ENCODE assay signal across 1 cellular context in the genomic region with DNA sequence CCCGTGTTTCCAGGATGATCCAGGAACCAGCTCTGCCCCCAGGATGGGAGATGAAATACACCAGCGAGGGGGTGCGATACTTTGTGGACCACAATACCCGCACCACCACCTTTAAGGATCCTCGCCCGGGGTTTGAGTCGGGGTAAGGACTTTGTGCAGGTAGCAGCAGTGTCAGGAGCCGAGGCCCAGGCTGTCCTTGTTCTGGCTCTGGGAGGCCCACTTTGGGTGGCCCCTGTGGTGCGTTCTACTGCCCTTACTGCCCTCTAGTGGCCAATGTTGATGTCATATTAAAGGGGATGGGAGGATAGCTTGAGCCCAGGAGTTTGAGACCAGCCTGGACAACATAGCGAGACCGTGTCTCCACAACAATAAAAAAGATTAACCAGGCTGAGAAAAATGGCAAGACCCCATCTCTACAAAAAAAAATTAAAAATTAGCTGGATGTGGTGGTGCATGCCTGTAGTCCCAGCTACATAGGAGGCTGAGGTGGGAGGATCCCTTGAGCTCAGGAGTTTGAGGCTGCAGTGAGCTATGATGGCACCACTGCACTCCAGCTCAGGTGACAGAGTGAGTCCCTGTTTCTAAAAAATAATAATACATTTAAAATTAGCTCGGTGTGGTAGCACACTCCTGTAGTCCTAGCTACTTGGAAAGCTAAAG.
TF ChIP-seq lines count a peak whose summit lies in the region.

No MANE protein-coding gene starts in this region.

TF ChIP-seq in HepG2, 621 proteins besides CTCF, POLR2A, EP300 and RAD21 (continued from another document and continues in another):
- TF ChIP-seq, protein P1, sequence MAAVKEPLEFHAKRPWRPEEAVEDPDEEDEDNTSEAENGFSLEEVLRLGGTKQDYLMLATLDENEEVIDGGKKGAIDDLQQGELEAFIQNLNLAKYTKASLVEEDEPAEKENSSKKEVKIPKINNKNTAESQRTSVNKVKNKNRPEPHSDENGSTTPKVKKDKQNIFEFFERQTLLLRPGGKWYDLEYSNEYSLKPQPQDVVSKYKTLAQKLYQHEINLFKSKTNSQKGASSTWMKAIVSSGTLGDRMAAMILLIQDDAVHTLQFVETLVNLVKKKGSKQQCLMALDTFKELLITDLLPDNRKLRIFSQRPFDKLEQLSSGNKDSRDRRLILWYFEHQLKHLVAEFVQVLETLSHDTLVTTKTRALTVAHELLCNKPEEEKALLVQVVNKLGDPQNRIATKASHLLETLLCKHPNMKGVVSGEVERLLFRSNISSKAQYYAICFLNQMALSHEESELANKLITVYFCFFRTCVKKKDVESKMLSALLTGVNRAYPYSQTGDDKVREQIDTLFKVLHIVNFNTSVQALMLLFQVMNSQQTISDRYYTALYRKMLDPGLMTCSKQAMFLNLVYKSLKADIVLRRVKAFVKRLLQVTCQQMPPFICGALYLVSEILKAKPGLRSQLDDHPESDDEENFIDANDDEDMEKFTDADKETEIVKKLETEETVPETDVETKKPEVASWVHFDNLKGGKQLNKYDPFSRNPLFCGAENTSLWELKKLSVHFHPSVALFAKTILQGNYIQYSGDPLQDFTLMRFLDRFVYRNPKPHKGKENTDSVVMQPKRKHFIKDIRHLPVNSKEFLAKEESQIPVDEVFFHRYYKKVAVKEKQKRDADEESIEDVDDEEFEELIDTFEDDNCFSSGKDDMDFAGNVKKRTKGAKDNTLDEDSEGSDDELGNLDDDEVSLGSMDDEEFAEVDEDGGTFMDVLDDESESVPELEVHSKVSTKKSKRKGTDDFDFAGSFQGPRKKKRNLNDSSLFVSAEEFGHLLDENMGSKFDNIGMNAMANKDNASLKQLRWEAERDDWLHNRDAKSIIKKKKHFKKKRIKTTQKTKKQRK (IDR thresholded peaks at IDR 0.05; ENCODE audit: low read length) = no peak
- TF ChIP-seq ZNF691 (CRISPR knock-in tag; IDR thresholded peaks at IDR 0.05; ENCODE audit: borderline replicate concordance, low read depth) (no peak), ZNF883 (CRISPR knock-in tag; IDR thresholded peaks at IDR 0.05; ENCODE audit: not compliant biosample characterization) (peak; percentile 24), MEIS1 (CRISPR knock-in tag; IDR thresholded peaks at IDR 0.05; ENCODE audit: borderline replicate concordance) (no peak), ZNF768 (CRISPR knock-in tag; IDR thresholded peaks at IDR 0.05) (no peak), ZFX (CRISPR knock-in tag; IDR thresholded peaks at IDR 0.05; ENCODE audit: low read depth) (peak; percentile 59), MED8 (CRISPR knock-in tag; IDR thresholded peaks at IDR 0.05; ENCODE audit: insufficient replicate concordance) (no peak), MLX (CRISPR knock-in tag; IDR thresholded peaks at IDR 0.05) (no peak), HNF1B (CRISPR knock-in tag; IDR thresholded peaks at IDR 0.05) (peak; percentile 70; the same call in 1 of the 2 replicates), TAF1 (CRISPR knock-in tag; IDR thresholded peaks at IDR 0.05) (no peak), ZNF354B (CRISPR knock-in tag; IDR thresholded peaks at IDR 0.05) (no peak), MTF1 (CRISPR knock-in tag; IDR thresholded peaks at IDR 0.05) (no peak), ZNF317 (CRISPR knock-in tag; IDR thresholded peaks at IDR 0.05) (no peak), SP4 (CRISPR knock-in tag; IDR thresholded peaks at IDR 0.05) (0 out of 2 replicates have a peak, but pooled peaks have one; percentile 37), ZNF674 (CRISPR knock-in tag; IDR thresholded peaks at IDR 0.05; ENCODE audit: low read depth) (no peak), ZNF296 (CRISPR knock-in tag; conservative IDR thresholded peaks at IDR 0.05) (no peak), NFE2L1 (CRISPR knock-in tag; IDR thresholded peaks at IDR 0.05; ENCODE audit: borderline replicate concordance) (no peak), STAG1 (CRISPR knock-in tag; IDR thresholded peaks at IDR 0.05) (peak; percentile 97), HES4 (CRISPR knock-in tag; IDR thresholded peaks at IDR 0.05; ENCODE audit: borderline replicate concordance) (no peak), SMARCC2 (IDR thresholded peaks at IDR 0.05) (no peak), ZMYM2 (CRISPR knock-in tag; IDR thresholded peaks at IDR 0.05) (no peak), ZNF547 (CRISPR knock-in tag; IDR thresholded peaks at IDR 0.05) (peak; percentile 77; the same call in 1 of the 2 replicates), ZNF740 (CRISPR knock-in tag; IDR thresholded peaks at IDR 0.05) (0 out of 2 replicates have a peak, but pooled peaks have one; percentile 34), ZBTB4 (CRISPR knock-in tag; IDR thresholded peaks at IDR 0.05; ENCODE audit: borderline replicate concordance) (0 out of 2 replicates have a peak, but pooled peaks have one; percentile 27), ZNF260 (CRISPR knock-in tag; IDR thresholded peaks at IDR 0.05; ENCODE audit: borderline replicate concordance, low read depth) (no peak), ZNF121 (CRISPR knock-in tag; IDR thresholded peaks at IDR 0.05) (peak; percentile 83; the same call in 1 of the 2 replicates), PRDM4 (CRISPR knock-in tag; IDR thresholded peaks at IDR 0.05; ENCODE audit: borderline replicate concordance) (no peak), REL (CRISPR knock-in tag; conservative IDR thresholded peaks at IDR 0.05) (no peak), ATM (IDR thresholded peaks at IDR 0.05; ENCODE audit: borderline replicate concordance) (no peak), DMAP1 (CRISPR knock-in tag; IDR thresholded peaks at IDR 0.05) (no peak), ZMYM3 (CRISPR knock-in tag; IDR thresholded peaks at IDR 0.05) (0 out of 2 replicates have a peak, but pooled peaks have one; percentile 30), PHF21A (CRISPR knock-in tag; IDR thresholded peaks at IDR 0.05) (no peak), LCORL (IDR thresholded peaks at IDR 0.05) (no peak), LCORL (CRISPR knock-in tag; IDR thresholded peaks at IDR 0.05) (peak; percentile 63; the same call in 1 of the 2 replicates)
- TF ChIP-seq, protein P2, sequence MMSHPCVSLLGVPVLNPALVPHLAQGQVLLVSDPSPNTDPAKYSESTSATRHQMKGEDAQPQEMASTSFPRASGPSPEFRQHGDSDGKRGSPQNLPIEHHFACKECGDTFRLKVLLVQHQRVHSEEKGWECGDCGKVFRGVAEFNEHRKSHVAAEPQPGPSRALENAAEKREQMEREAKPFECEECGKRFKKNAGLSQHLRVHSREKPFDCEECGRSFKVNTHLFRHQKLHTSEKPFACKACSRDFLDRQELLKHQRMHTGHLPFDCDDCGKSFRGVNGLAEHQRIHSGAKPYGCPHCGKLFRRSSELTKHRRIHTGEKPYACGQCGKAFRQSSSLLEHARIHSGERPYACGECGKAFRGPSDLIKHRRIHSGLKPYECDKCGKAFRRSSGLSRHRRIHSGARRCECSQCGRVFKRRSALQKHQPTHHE (CRISPR knock-in tag; IDR thresholded peaks at IDR 0.05; ENCODE audit: borderline replicate concordance) = no peak
- TF ChIP-seq, protein P3, sequence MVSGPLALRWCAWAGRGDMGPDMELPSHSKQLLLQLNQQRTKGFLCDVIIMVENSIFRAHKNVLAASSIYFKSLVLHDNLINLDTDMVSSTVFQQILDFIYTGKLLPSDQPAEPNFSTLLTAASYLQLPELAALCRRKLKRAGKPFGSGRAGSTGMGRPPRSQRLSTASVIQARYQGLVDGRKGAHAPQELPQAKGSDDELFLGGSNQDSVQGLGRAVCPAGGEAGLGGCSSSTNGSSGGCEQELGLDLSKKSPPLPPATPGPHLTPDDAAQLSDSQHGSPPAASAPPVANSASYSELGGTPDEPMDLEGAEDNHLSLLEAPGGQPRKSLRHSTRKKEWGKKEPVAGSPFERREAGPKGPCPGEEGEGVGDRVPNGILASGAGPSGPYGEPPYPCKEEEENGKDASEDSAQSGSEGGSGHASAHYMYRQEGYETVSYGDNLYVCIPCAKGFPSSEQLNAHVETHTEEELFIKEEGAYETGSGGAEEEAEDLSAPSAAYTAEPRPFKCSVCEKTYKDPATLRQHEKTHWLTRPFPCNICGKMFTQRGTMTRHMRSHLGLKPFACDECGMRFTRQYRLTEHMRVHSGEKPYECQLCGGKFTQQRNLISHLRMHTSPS (CRISPR knock-in tag; IDR thresholded peaks at IDR 0.05; ENCODE audit: low read depth) = no peak
- TF ChIP-seq, protein P4, sequence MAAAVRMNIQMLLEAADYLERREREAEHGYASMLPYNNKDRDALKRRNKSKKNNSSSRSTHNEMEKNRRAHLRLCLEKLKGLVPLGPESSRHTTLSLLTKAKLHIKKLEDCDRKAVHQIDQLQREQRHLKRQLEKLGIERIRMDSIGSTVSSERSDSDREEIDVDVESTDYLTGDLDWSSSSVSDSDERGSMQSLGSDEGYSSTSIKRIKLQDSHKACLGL (CRISPR knock-in tag; IDR thresholded peaks at IDR 0.05) = 0 out of 2 replicates have a peak, but pooled peaks have one; percentile 43
- TF ChIP-seq, protein P5, sequence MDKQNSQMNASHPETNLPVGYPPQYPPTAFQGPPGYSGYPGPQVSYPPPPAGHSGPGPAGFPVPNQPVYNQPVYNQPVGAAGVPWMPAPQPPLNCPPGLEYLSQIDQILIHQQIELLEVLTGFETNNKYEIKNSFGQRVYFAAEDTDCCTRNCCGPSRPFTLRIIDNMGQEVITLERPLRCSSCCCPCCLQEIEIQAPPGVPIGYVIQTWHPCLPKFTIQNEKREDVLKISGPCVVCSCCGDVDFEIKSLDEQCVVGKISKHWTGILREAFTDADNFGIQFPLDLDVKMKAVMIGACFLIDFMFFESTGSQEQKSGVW (CRISPR knock-in tag; IDR thresholded peaks at IDR 0.05; ENCODE audit: borderline replicate concordance) = no peak
- TF ChIP-seq, protein P6, sequence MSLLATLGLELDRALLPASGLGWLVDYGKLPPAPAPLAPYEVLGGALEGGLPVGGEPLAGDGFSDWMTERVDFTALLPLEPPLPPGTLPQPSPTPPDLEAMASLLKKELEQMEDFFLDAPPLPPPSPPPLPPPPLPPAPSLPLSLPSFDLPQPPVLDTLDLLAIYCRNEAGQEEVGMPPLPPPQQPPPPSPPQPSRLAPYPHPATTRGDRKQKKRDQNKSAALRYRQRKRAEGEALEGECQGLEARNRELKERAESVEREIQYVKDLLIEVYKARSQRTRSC (CRISPR knock-in tag; IDR thresholded peaks at IDR 0.05; ENCODE audit: low read depth) = no peak
